10 cellular contexts compared by ENCODE assay signal in the genomic region with DNA sequence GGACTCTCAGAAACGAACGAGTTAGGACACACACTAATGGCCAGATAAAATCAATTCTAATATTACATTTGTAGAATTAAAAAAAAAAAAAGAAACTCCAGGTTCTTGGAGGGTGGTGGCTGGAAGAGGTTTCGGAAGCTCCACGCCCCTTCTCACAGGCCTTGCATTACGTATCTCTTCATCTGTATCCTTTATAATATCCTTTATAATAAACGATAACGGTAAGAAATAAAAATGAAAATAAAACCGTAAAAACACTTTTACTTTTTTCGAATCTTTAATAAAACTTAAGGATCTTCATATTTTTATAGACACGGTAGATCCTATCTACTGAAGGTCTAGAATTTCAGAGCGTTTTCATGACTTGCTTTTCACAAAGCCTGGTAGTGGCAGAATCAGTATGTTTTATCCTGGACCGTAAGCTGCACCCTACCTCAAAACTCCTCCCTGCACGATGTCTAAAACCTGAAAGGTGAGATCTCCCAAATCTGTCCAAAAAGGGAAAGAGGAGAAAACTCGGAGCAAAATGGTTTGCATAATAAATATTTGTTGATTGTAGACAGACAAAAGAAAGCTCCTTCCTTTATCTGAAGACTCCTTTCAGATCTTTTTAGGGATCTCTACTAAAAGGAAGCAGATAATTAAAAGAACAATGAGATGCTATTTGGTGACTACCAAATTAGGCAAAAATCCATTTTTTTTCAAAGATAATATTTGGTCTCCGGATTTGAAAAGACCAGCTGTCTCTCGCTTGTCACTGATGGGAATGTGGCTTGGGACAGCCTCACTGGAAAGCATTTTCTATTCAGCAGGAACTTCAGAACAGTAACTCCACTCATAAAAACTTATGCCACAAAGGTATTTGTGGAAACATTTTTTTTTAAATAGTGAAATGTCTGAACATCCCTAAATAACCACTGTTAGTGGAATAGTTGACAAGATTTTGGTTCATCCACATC. TPM values are rescaled to one million over a fixed set of nuclear protein-coding genes. Genes with fewer than 3 reads are reported as not detected.
DNase-seq lines count a peak whose midpoint lies in the region; ATAC-seq lines count a peak whose summit lies in the region.
"Had no signal": no experiment of that assay in that cellular context is flagged by ENCODE, and none has a peak within 500 bp of the region (broad histone marks: within the 10 kb centered on the region; RNA-seq: fewer than 3 reads in every experiment).

No MANE protein-coding gene starts in this region.

- no peaks in the 10 kb centered on the region for H3K27me3 Mint-ChIP-seq in activated naive CD8-positive, alpha-beta T cell treated with anti-CD3 and anti-CD28 coated beads, Interleukin-2, amount 50 U/mL, for 24 hours
- H3K27me3 Mint-ChIP-seq in naive thymus-derived CD8-positive, alpha-beta T cell: peaks cover 0 to 7% (median 0%) of the 10 kb centered on the region in 5 donors

- no peaks in the 10 kb centered on the region for H3K9me3 Mint-ChIP-seq in activated naive CD8-positive, alpha-beta T cell treated with anti-CD3 and anti-CD28 coated beads, Interleukin-2, amount 50 U/mL, for 24 hours
- H3K9me3 Mint-ChIP-seq in naive thymus-derived CD8-positive, alpha-beta T cell: peaks cover 0 to 10% (median 0%) of the 10 kb centered on the region in 9 donors

- peaks cover 26% of the 10 kb centered on the region for H4K20me1 ChIP-seq in BLaER1

- POLR2A ChIA-PET in naive thymus-derived CD8-positive, alpha-beta T cell (lab: Charles Lee): interaction anchor here (0.5 to 11.4 kb wide), 15 partner anchors 12 to 264 kb away, joined by 3 to 703 read pairs (median 6); a partner anchor contains a TSS

- DNase-seq in H7 (no peak), NOMO-1 treated with DMSO at 0.1 percent for 48 hours (lab: John Stamatoyannopoulos, UW; ENCODE audit: unreplicated experiment) (no peak)
- no peak for DNase-seq in activated naive CD8-positive, alpha-beta T cell treated with anti-CD3 and anti-CD28 coated beads, Interleukin-2, amount 50 U/mL, for 24 hours
- peak in 2 of 10 donors; percentile 28 for DNase-seq in naive thymus-derived CD8-positive, alpha-beta T cell
- DNase-seq: NCI-H446 treated with DMSO at 0.1 percent for 48 hours had no signal

- H3K4me1 Mint-ChIP-seq in activated naive CD8-positive, alpha-beta T cell treated with anti-CD3 and anti-CD28 coated beads, Interleukin-2, amount 50 U/mL, for 24 hours: peaks cover 72% of the 10 kb centered on the region
- H3K4me1 Mint-ChIP-seq in naive thymus-derived CD8-positive, alpha-beta T cell: peaks cover 40 to 78% (median 68%) of the 10 kb centered on the region in 4 donors

- H3K9me3 ChIP-seq in BLaER1: no peaks in the 10 kb centered on the region

- H3K27me3 ChIP-seq in BLaER1 (0 out of 2 replicates have a peak, but pooled peaks cover 4% of the 10 kb centered on the region), H7 (ENCODE audit: control insufficient read depth, insufficient read depth, low read length) (peaks cover 45% of the 10 kb centered on the region)

- no peak for ATAC-seq in activated naive CD8-positive, alpha-beta T cell treated with anti-CD3 and anti-CD28 coated beads, Interleukin-2, amount 50 U/mL, for 24 hours
- ATAC-seq in naive thymus-derived CD8-positive, alpha-beta T cell: no peak
- ATAC-seq in GM18517 (IDR thresholded peaks at IDR 0.05; ENCODE audit: unreplicated experiment) (no peak), HG02938 (IDR thresholded peaks at IDR 0.05; ENCODE audit: unreplicated experiment) (no peak), HG02840 (IDR thresholded peaks at IDR 0.05; ENCODE audit: low FRiP score, unreplicated experiment) (no peak)

- peak overlapping the region; percentile 68 for H3K27ac Mint-ChIP-seq in activated naive CD8-positive, alpha-beta T cell treated with anti-CD3 and anti-CD28 coated beads, Interleukin-2, amount 50 U/mL, for 24 hours
- H3K27ac Mint-ChIP-seq in naive thymus-derived CD8-positive, alpha-beta T cell: peak overlapping the region; percentile 99 to 100 (median 100)

- peak overlapping the region; percentile 37; the same call in 1 of the 2 replicates for H3K27ac ChIP-seq in BLaER1

- H3K4me3 Mint-ChIP-seq in activated naive CD8-positive, alpha-beta T cell treated with anti-CD3 and anti-CD28 coated beads, Interleukin-2, amount 50 U/mL, for 24 hours: peak overlapping the region; percentile 92
- peak overlapping the region; percentile 93 to 100 (median 99) for H3K4me3 Mint-ChIP-seq in naive thymus-derived CD8-positive, alpha-beta T cell

- H3K4me3 ChIP-seq in BLaER1: peak overlapping the region; percentile 96
- peak overlapping the region; percentile 59 for H3K4me3 ChIP-seq in H7 (ENCODE audit: insufficient read depth, low read depth, low read length)

- peak overlapping the region; percentile 88 for H3K9ac ChIP-seq in BLaER1

- peak overlapping the region; percentile 92 for H3K4me2 ChIP-seq in BLaER1

- H3K4me1 ChIP-seq in BLaER1: peaks cover 47% of the 10 kb centered on the region

- peaks cover 8% of the 10 kb centered on the region for H3K36me3 ChIP-seq in BLaER1
- H3K36me3 ChIP-seq in H7 (replicated peaks; ENCODE audit: control insufficient read depth, insufficient read depth, low read length): no peaks in the 10 kb centered on the region

- peaks cover 11% of the 10 kb centered on the region for H3K36me3 Mint-ChIP-seq in activated naive CD8-positive, alpha-beta T cell treated with anti-CD3 and anti-CD28 coated beads, Interleukin-2, amount 50 U/mL, for 24 hours (ENCODE audit: low read depth)
- peaks cover 7 to 22% (median 22%) of the 10 kb centered on the region in 3 donors for H3K36me3 Mint-ChIP-seq in naive thymus-derived CD8-positive, alpha-beta T cell

RNA-seq across cellular contexts. Expression of a gene that starts 2.0 kb away (rescaled TPM):
- 9.6 and 62.1 TPM in 2 replicates for total RNA-seq in H7 (2014; rRNA removed; shearing (Covaris generic))
- 100 to 1,000 TPM; 366 TPM for total RNA-seq in naive thymus-derived CD8-positive, alpha-beta T cell
- polyA plus RNA-seq in naive thymus-derived CD8-positive, alpha-beta T cell: 1,000 to 10,000 TPM in 1 of 3 donors, 100 to 1,000 TPM in 2; 439 to 1,161 (median 485) TPM
- total RNA-seq: G401 had no signal
